Comparison of ENCODE assay signal across 8 cellular contexts in the genomic region with DNA sequence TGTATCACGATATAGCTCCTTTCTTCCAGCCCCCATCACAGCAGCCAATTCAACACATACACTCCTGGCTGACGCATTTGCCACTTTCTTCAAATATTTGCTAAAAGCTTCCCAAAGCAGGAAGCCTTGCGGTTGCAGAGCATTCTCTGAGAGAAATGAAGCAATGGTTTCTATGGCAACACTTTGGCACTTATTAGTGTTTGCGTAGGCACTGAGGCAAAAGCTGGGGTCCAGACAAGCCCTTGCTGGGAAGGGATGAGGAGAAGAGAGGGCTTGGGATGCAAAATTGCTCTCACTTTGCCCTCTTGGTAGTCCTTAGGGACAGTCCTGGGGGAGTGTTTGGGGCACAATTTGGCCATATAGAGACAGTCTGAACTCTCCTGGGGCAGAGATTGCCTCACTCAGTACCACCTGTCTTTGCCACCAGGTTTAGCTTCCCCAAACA. TPM values are rescaled to one million over a fixed set of nuclear protein-coding genes. Genes with fewer than 3 reads are reported as not detected.
A peak's percentile ranks its signal among the peaks of the same experiment; 100 is the strongest.
DNase-seq lines count a peak whose midpoint lies in the region; ATAC-seq and TF ChIP-seq lines count a peak whose summit lies in the region.

No MANE protein-coding gene starts in this region.

- no peaks in the 10 kb centered on the region for H3K4me1 ChIP-seq in lower lobe of right lung

- no peaks in the 10 kb centered on the region for H3K36me3 ChIP-seq in lower lobe of right lung

- TF ChIP-seq CTCF in lower lobe of right lung (IDR thresholded peaks at IDR 0.05): no peak
- no peak for TF ChIP-seq CTCF in endothelial cell (IDR thresholded peaks at IDR 0.05; ENCODE audit: unreplicated experiment)

- H3K9me3 ChIP-seq in lower lobe of right lung: no peaks in the 10 kb centered on the region

- H3K9me3 Mint-ChIP-seq in T-cell (no peaks in the 10 kb centered on the region), endothelial cell (ENCODE audit: unreplicated experiment) (no peaks in the 10 kb centered on the region)
- no peaks in the 10 kb centered on the region for H3K9me3 Mint-ChIP-seq in activated CD8-positive, alpha-beta memory T cell treated with anti-CD3 and anti-CD28 coated beads, Interleukin-2, amount 10 ng/mL, durations not matched to agents 7 days and 5 days (ENCODE audit: low read depth)

- POLR2A ChIA-PET in T-cell (lab: Charles Lee): no interaction called here

- H3K4me1 Mint-ChIP-seq in T-cell (peaks cover 3 to 13% (median 5%) of the 10 kb centered on the region in 3 donors), endothelial cell (ENCODE audit: unreplicated experiment) (no peaks in the 10 kb centered on the region)
- no peaks in the 10 kb centered on the region for H3K4me1 Mint-ChIP-seq in activated CD8-positive, alpha-beta memory T cell treated with anti-CD3 and anti-CD28 coated beads, Interleukin-2, amount 10 ng/mL, durations not matched to agents 7 days and 5 days

- ATAC-seq in HG03354 (IDR thresholded peaks at IDR 0.05; ENCODE audit: poor library complexity, severe bottlenecking, unreplicated experiment) (peak; percentile 70), T-cell (replicated peaks in 1 of 4) (peak in 2 of 4 experiments; percentile 50 to 90), lower lobe of right lung (peak; percentile 54 to 85)
- no peak for ATAC-seq in activated CD8-positive, alpha-beta memory T cell treated with anti-CD3 and anti-CD28 coated beads, Interleukin-2, amount 10 ng/mL, durations not matched to agents 7 days and 5 days

- CTCF ChIA-PET in T-cell (lab: Charles Lee): interaction anchor here in 1 of 2 donors (1.0 kb wide), 1 partner anchor 11 kb away, joined by 4 read pairs; no protein-coding TSS in a partner anchor
- CTCF ChIA-PET in activated CD8-positive, alpha-beta memory T cell treated with anti-CD3 and anti-CD28 coated beads, Interleukin-2, amount 10 ng/mL, durations not matched to agents 7 days and 5 days (lab: Charles Lee): no interaction called here

- H3K27ac ChIP-seq in lower lobe of right lung: no peak overlapping the region

- intact Hi-C loops in lower lobe of right lung (cut with DNase I): no loop called here

- H3K36me3 Mint-ChIP-seq in T-cell (no peaks in the 10 kb centered on the region), endothelial cell (ENCODE audit: low read depth, unreplicated experiment) (no peaks in the 10 kb centered on the region)
- H3K36me3 Mint-ChIP-seq in activated CD8-positive, alpha-beta memory T cell treated with anti-CD3 and anti-CD28 coated beads, Interleukin-2, amount 10 ng/mL, durations not matched to agents 7 days and 5 days: no peaks in the 10 kb centered on the region

- peak overlapping the region in 1 of 2 donors; percentile 36 for H3K27ac Mint-ChIP-seq in T-cell
- H3K27ac Mint-ChIP-seq in activated CD8-positive, alpha-beta memory T cell treated with anti-CD3 and anti-CD28 coated beads, Interleukin-2, amount 10 ng/mL, durations not matched to agents 7 days and 5 days: no peak overlapping the region
- H3K27ac Mint-ChIP-seq in endothelial cell (ENCODE audit: unreplicated experiment): no peak overlapping the region

- H3K4me3 Mint-ChIP-seq in T-cell (peak overlapping the region in 1 of 3 donors; percentile 22), endothelial cell (ENCODE audit: unreplicated experiment) (no peak overlapping the region)
- no peak overlapping the region for H3K4me3 Mint-ChIP-seq in activated CD8-positive, alpha-beta memory T cell treated with anti-CD3 and anti-CD28 coated beads, Interleukin-2, amount 10 ng/mL, durations not matched to agents 7 days and 5 days

- no peaks in the 10 kb centered on the region for H3K27me3 ChIP-seq in lower lobe of right lung (ENCODE audit: low read depth)

- DNase-seq in GM03348 (ENCODE audit: low spot score) (peak; percentile 67), T-cell (peak in 24 of 34 experiments; percentile 0 to 27 (median 7)), lower lobe of right lung (no peak), NK-92 (lab: John Stamatoyannopoulos, UW; ENCODE audit: unreplicated experiment) (no peak), cerebellar cortex (ENCODE audit: low spot score) (no peak), endothelial cell (ENCODE audit: low spot score) (no peak)
- no peak for DNase-seq in activated CD8-positive, alpha-beta memory T cell treated with anti-CD3 and anti-CD28 coated beads, Interleukin-2, amount 10 ng/mL, durations not matched to agents 7 days and 5 days

- H3K27me3 Mint-ChIP-seq in T-cell (peaks cover 0 to 4% of the 10 kb centered on the region in 2 donors), endothelial cell (ENCODE audit: unreplicated experiment) (peaks cover 2% of the 10 kb centered on the region)
- no peaks in the 10 kb centered on the region for H3K27me3 Mint-ChIP-seq in activated CD8-positive, alpha-beta memory T cell treated with anti-CD3 and anti-CD28 coated beads, Interleukin-2, amount 10 ng/mL, durations not matched to agents 7 days and 5 days

- H3K4me3 ChIP-seq in lower lobe of right lung: no peak overlapping the region

RNA-seq across cellular contexts. Expression of a gene that starts 55.0 kb away (rescaled TPM):
- total RNA-seq in T-cell: 1 to 10 TPM in 2 of 5 donors, under 1 TPM in 3; 0.32 to 2.5 (median 0.79) TPM
- total RNA-seq in lower lobe of right lung: 1.4 TPM
- total RNA-seq in activated CD8-positive, alpha-beta memory T cell treated with anti-CD3 and anti-CD28 coated beads, Interleukin-2, amount 10 ng/mL, durations not matched to agents 7 days and 5 days: under 1 TPM; 0.26 to 0.53 TPM
- total RNA-seq in endothelial cell (ENCODE audit: unreplicated experiment): 4.0 TPM

Comparison
In these comparisons a context has a peak if more than half of its experiments do, and no peak if none do; other contexts are left out.
1. DNase-seq: peak in GM03348 (single experiment) and T-cell (24 of 34); none in lower lobe of right lung (single experiment), NK-92 (single experiment), activated CD8-positive, alpha-beta memory T cell treated with anti-CD3 and anti-CD28 coated beads, Interleukin-2, amount 10 ng/mL, durations not matched to agents 7 days and 5 days (single experiment), cerebellar cortex (single experiment) and endothelial cell (single experiment).